Comparison of ENCODE assay signal across 8 cellular contexts in the genomic region with DNA sequence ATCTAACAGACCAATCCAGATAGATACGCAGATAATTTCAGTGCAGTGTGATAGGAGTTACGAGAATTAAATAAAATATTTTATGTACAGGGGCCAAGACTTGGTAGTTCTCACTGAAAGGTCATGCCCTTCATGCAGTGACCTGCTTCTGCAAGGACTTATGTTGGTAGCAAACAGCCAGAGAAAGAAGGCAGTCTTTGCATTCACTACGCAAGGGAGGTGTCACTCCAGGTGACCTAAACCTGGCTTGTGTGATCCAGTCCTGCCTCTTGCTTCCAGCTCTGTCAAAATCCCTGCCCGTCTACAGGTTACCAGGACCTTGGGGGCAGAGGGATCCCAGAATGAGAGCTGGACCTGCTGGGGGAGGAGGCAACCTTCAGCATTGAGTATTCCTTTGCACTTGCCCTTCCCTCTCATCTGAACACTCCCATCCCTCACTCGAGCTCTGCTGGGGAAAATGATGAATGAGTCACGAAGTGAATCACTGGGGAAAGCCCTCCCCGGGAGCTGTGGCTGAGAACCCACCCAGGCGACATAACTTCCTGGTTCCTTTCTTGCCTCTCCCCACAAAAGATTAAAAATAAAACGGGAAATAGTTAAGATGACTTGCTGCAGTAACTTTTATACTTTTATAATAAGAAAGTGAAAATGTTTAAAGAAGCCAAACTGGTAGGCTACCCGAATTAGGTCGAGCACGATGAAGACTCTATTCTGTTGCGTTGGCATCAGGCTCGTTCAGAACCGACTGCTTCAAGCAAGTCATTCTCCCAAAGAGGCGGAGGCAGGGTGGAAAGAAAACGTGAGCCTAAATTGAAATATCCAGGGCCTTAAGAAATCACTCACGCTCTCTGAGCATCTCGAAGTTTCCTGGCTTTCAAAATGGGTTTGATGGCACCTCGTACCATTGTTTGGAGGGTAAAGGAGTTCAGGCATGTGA.
DNase-seq lines count a peak whose midpoint lies in the region; ATAC-seq lines count a peak whose summit lies in the region.

No MANE protein-coding gene starts in this region.

- H3K27me3 ChIP-seq in ACC112 (ENCODE audit: insufficient read depth, low read length) = no peaks in the 10 kb centered on the region
- no peaks in the 10 kb centered on the region for H3K27me3 ChIP-seq in right cardiac atrium (ENCODE audit: control insufficient read depth, insufficient read depth)

- intact Hi-C loops in right cardiac atrium (cut with DNase I) = loop anchor here (5.0 to 10.0 kb wide), 4 partner anchors 37 to 215 kb away; partner anchors contain the start of gene SLCO3A1 (in 1 of the 4)

- WGBS in right cardiac atrium = 43% methylated on average over 20 of the region's 20 CpGs

- H2AFZ ChIP-seq in ACC112 (ENCODE audit: low read length, unreplicated experiment) = peak overlapping the region; percentile 63

- DNase-seq in NOMO-1 (lab: John Stamatoyannopoulos, UW; ENCODE audit: unreplicated experiment in 2 of 2) (peak; percentile 55 to 72), right cardiac atrium (peak in 2 of 3 donors; percentile 62 to 63), NCI-H748 treated with DMSO at 0.1 percent for 48 hours (lab: John Stamatoyannopoulos, UW) (no peak), NCI-H1092 (lab: John Stamatoyannopoulos, UW) (no peak)
- peak; percentile 45 for DNase-seq in activated T-helper 9 cell treated with anti-CD3 and anti-CD28 coated beads, Interleukin-2, amount 50 U/mL, for 16 hours (ENCODE audit: low read depth)
- peak; percentile 24 to 43 for DNase-seq in stimulated activated CD4-positive, alpha-beta T cell treated with anti-CD3 and anti-CD28 coated beads, Interleukin-2, amount 100 ng/mL, for 48 hours

- H3K27ac ChIP-seq in ACC112 (ENCODE audit: low read depth, low read length) (peak overlapping the region; percentile 81), right cardiac atrium (ENCODE audit: low read length) (peak overlapping the region; percentile 85)

- H3K4me3 ChIP-seq in ACC112 (ENCODE audit: low read depth, low read length) (peak overlapping the region; percentile 53), right cardiac atrium (ENCODE audit: low read length) (peak overlapping the region; percentile 13)

- H3K9me3 ChIP-seq in right cardiac atrium (ENCODE audit: control insufficient read depth, low read length) = no peaks in the 10 kb centered on the region

- H3K36me3 ChIP-seq in ACC112 (ENCODE audit: insufficient read depth, low read length) = no peaks in the 10 kb centered on the region

- ATAC-seq in GM21529 (IDR thresholded peaks at IDR 0.05; ENCODE audit: unreplicated experiment) (peak; percentile 54), right cardiac atrium (peak; percentile 77 to 95)

- peaks cover 8% of the 10 kb centered on the region for H3K79me2 ChIP-seq in ACC112 (ENCODE audit: control insufficient read depth, insufficient read depth, low read length, unreplicated experiment)

- H3K4me1 ChIP-seq in ACC112 (ENCODE audit: control insufficient read depth, insufficient read depth, low read length, unreplicated experiment) (peaks cover 27% of the 10 kb centered on the region), right cardiac atrium (ENCODE audit: control insufficient read depth, insufficient read depth, low read length) (peaks cover 15% of the 10 kb centered on the region)

Comparison
In these comparisons a context has a peak if more than half of its experiments do, and no peak if none do; other contexts are left out.
1. DNase-seq: peak in NOMO-1 (2 of 2), activated T-helper 9 cell treated with anti-CD3 and anti-CD28 coated beads, Interleukin-2, amount 50 U/mL, for 16 hours (single experiment), right cardiac atrium (2 of 3) and stimulated activated CD4-positive, alpha-beta T cell treated with anti-CD3 and anti-CD28 coated beads, Interleukin-2, amount 100 ng/mL, for 48 hours (2 of 2); none in NCI-H748 treated with DMSO at 0.1 percent for 48 hours (single experiment) and NCI-H1092 (single experiment).